Comparison of ENCODE assay signal across 1 cellular context in the genomic region with DNA sequence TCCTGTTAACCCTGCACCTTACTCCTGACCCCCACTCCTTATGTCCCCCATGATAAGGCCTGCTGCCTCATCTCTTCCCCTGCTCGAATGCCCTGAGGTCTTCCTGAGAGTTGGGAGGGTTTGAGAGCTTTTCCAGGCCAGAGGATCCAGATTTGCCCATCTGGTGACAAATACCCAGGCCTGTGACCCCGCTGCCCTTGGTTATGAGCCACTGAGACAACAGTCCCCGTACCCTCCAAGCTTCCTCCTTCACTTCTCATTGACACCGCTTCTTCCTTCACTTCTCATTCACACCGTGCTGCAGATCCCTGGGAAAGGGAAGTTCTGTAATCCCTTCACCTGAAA.
TF ChIP-seq lines count a peak whose summit lies in the region.

No MANE protein-coding gene starts in this region.

TF ChIP-seq in SK-N-SH treated with all-trans-retinoic acid at 6 μM for 48 hours, 23 proteins besides CTCF, POLR2A, EP300 and RAD21 (continued from another document):
- TF ChIP-seq, protein P1, sequence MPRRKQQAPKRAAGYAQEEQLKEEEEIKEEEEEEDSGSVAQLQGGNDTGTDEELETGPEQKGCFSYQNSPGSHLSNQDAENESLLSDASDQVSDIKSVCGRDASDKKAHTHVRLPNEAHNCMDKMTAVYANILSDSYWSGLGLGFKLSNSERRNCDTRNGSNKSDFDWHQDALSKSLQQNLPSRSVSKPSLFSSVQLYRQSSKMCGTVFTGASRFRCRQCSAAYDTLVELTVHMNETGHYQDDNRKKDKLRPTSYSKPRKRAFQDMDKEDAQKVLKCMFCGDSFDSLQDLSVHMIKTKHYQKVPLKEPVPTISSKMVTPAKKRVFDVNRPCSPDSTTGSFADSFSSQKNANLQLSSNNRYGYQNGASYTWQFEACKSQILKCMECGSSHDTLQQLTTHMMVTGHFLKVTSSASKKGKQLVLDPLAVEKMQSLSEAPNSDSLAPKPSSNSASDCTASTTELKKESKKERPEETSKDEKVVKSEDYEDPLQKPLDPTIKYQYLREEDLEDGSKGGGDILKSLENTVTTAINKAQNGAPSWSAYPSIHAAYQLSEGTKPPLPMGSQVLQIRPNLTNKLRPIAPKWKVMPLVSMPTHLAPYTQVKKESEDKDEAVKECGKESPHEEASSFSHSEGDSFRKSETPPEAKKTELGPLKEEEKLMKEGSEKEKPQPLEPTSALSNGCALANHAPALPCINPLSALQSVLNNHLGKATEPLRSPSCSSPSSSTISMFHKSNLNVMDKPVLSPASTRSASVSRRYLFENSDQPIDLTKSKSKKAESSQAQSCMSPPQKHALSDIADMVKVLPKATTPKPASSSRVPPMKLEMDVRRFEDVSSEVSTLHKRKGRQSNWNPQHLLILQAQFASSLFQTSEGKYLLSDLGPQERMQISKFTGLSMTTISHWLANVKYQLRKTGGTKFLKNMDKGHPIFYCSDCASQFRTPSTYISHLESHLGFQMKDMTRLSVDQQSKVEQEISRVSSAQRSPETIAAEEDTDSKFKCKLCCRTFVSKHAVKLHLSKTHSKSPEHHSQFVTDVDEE (CRISPR knock-in tag; IDR thresholded peaks at IDR 0.05), result no peak
- TF ChIP-seq, protein P2, sequence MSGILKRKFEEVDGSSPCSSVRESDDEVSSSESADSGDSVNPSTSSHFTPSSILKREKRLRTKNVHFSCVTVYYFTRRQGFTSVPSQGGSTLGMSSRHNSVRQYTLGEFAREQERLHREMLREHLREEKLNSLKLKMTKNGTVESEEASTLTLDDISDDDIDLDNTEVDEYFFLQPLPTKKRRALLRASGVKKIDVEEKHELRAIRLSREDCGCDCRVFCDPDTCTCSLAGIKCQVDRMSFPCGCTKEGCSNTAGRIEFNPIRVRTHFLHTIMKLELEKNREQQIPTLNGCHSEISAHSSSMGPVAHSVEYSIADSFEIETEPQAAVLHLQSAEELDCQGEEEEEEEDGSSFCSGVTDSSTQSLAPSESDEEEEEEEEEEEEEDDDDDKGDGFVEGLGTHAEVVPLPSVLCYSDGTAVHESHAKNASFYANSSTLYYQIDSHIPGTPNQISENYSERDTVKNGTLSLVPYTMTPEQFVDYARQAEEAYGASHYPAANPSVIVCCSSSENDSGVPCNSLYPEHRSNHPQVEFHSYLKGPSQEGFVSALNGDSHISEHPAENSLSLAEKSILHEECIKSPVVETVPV (CRISPR knock-in tag; IDR thresholded peaks at IDR 0.05), result no peak
- no peak for TF ChIP-seq CSDC2 (CRISPR knock-in tag; IDR thresholded peaks at IDR 0.05)
- TF ChIP-seq TOX (CRISPR knock-in tag; IDR thresholded peaks at IDR 0.05; ENCODE audit: borderline replicate concordance), result no peak
